19 cellular contexts compared by ENCODE assay signal in genomic region chr2:30509716-30510115, GRCh38.
"Had no signal": no experiment of that assay in that cellular context is flagged by ENCODE, and none has a peak within 500 bp of the region (broad histone marks: within the 10 kb centered on the region; RNA-seq: fewer than 3 reads in every experiment).

No MANE protein-coding gene starts in this region.

- H3K9me3 Mint-ChIP-seq: stimulated activated effector memory CD8-positive, alpha-beta T cell treated with anti-CD3 and anti-CD28 coated beads, Interleukin-12 subunit alpha, Interleukin-12 subunit beta, amount 100 ng/mL, for 72 hours had no signal

- H3K36me3 Mint-ChIP-seq: stimulated activated effector memory CD8-positive, alpha-beta T cell treated with anti-CD3 and anti-CD28 coated beads, Interleukin-12 subunit alpha, Interleukin-12 subunit beta, amount 100 ng/mL, for 72 hours had no signal

- H3K4me3 Mint-ChIP-seq: activated T-cell treated with anti-CD3 and anti-CD28 coated beads, Interleukin-2, amount 50 U/mL, for 24 hours; dendritic cell treated with granulocyte-macrophage colony-stimulating factor and Interleukin-4, amounts not matched to agents 40 ng/mL and 50 ng/mL, for 4 days; effector memory CD8-positive, alpha-beta T cell; neural crest cell; stimulated activated effector memory CD8-positive, alpha-beta T cell treated with anti-CD3 and anti-CD28 coated beads, Interleukin-12 subunit alpha, Interleukin-12 subunit beta, amount 100 ng/mL, for 72 hours; T-helper 17 cell had no signal

- H3K36me3 ChIP-seq: gastroesophageal sphincter, tibial nerve had no signal

- H3K9me3 ChIP-seq: body of pancreas, gastroesophageal sphincter had no signal

- DNase-seq: activated CD4-positive, alpha-beta T cell treated with anti-CD3 and anti-CD28 coated beads, Interleukin-2, amount 50 U/mL, for 1 hour; activated CD4-positive, CD25-positive, alpha-beta regulatory T cell; activated effector memory CD4-positive, alpha-beta T cell treated with Interleukin-2 at 50 U/mL for 16 hours; activated T-cell treated with anti-CD3 and anti-CD28 coated beads, Interleukin-2, amount 50 U/mL, for 24 hours; amniotic stem cell; body of pancreas; central memory CD4-positive, alpha-beta T cell; effector memory CD8-positive, alpha-beta T cell; hypothalamus; retina; T-helper 17 cell had no signal

- ATAC-seq: activated naive CD4-positive, alpha-beta T cell treated with anti-CD3 and anti-CD28 coated beads, Interleukin-2, amount 50 U/mL, for 72 hours; body of pancreas; effector memory CD8-positive, alpha-beta T cell; gastroesophageal sphincter; stimulated activated effector memory CD8-positive, alpha-beta T cell treated with anti-CD3 and anti-CD28 coated beads, Interleukin-12 subunit alpha, Interleukin-12 subunit beta, amount 100 ng/mL, for 72 hours; T-helper 17 cell had no signal

- H3K27ac Mint-ChIP-seq: activated naive CD4-positive, alpha-beta T cell treated with anti-CD3 and anti-CD28 coated beads, Interleukin-2, amount 50 U/mL, for 72 hours; activated T-cell treated with anti-CD3 and anti-CD28 coated beads, Interleukin-2, amount 50 U/mL, for 24 hours; dendritic cell treated with granulocyte-macrophage colony-stimulating factor and Interleukin-4, amounts not matched to agents 40 ng/mL and 50 ng/mL, for 4 days; effector memory CD8-positive, alpha-beta T cell; stimulated activated effector memory CD8-positive, alpha-beta T cell treated with anti-CD3 and anti-CD28 coated beads, Interleukin-12 subunit alpha, Interleukin-12 subunit beta, amount 100 ng/mL, for 72 hours; T-helper 17 cell had no signal

- H3K27me3 ChIP-seq: body of pancreas, gastroesophageal sphincter, tibial nerve had no signal

- H3K27ac ChIP-seq: body of pancreas, epithelial cell of prostate, tibial nerve had no signal

- H3K4me3 ChIP-seq: body of pancreas, gastroesophageal sphincter, smooth muscle cell, tibial nerve had no signal

- H3K27me3 Mint-ChIP-seq: activated T-cell treated with anti-CD3 and anti-CD28 coated beads, Interleukin-2, amount 50 U/mL, for 24 hours; dendritic cell treated with granulocyte-macrophage colony-stimulating factor and Interleukin-4, amounts not matched to agents 40 ng/mL and 50 ng/mL, for 4 days; effector memory CD8-positive, alpha-beta T cell; T-helper 17 cell had no signal
